In the genomic region with DNA sequence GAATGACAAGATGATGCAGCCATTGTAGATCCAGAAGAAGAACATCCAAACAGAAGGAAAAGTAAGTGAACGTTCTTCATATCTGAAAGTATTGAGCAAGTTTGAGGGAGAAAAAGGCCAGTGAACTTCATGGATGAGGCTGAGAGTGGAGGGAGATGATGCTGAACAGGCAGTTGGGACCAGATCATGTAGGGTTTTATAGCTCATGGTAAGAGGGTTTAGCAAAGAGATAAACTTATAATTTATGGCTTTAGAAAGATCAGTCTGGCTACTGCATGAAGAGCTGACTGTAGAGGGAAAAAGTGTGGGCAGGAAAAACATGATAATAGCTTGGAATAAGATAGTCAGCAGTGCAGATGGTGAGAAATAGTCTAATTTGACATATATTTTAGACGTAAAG, we compare ENCODE assay signal across 20 cellular contexts.
"Had no signal": no experiment of that assay in that cellular context is flagged by ENCODE, and none has a peak within 500 bp of the region (broad histone marks: within the 10 kb centered on the region; RNA-seq: fewer than 3 reads in every experiment).

No MANE protein-coding gene starts in this region.

- H3K36me3 ChIP-seq: left ventricle myocardium inferior, lower lobe of right lung, right atrium auricular region, sigmoid colon, tibial nerve, upper lobe of right lung, vagina had no signal

- H3K9me3 Mint-ChIP-seq: memory B cell, nephron had no signal

- H3K27ac Mint-ChIP-seq: memory B cell, nephron had no signal

- H3K4me3 ChIP-seq: dorsolateral prefrontal cortex, left ventricle myocardium inferior, lower lobe of right lung, right atrium auricular region, sigmoid colon, skin epidermis, testis, tibial nerve, upper lobe of right lung, vagina had no signal

- H3K9me3 ChIP-seq: left ventricle myocardium inferior, lower lobe of right lung, right atrium auricular region, sigmoid colon, testis, tibial nerve, upper lobe of right lung, vagina had no signal

- DNase-seq: cortex of kidney; dorsolateral prefrontal cortex; effector CD8-positive, alpha-beta T cell; kidney; left cardiac atrium; left ventricle myocardium inferior; lower lobe of right lung; midbrain; posterior cingulate gyrus; sigmoid colon; stimulated activated CD4-positive, alpha-beta T cell treated with anti-CD3 and anti-CD28 coated beads, Interleukin-12 subunit alpha, Interleukin-12 subunit beta, amount 100 ng/mL, for 4 hours; stimulated activated naive CD4-positive, alpha-beta T cell; testis; upper lobe of right lung had no signal

- ATAC-seq: left cardiac atrium, lower lobe of right lung, upper lobe of right lung had no signal

- H3K4me3 Mint-ChIP-seq: memory B cell, nephron had no signal

- H3K4me1 ChIP-seq: sigmoid colon, testis, vagina had no signal

- H3K27me3 ChIP-seq: dorsolateral prefrontal cortex, right atrium auricular region, sigmoid colon, testis, tibial nerve, upper lobe of right lung, vagina had no signal

- H3K36me3 Mint-ChIP-seq: memory B cell had no signal

- H3K27ac ChIP-seq: lower lobe of right lung, right atrium auricular region, sigmoid colon, skin epidermis, testis, tibial nerve, upper lobe of right lung, vagina had no signal
